10 cellular contexts compared by ENCODE assay signal in genomic region chr4:3384771-3385701, GRCh38. TPM values are rescaled to one million over a fixed set of nuclear protein-coding genes. Genes with fewer than 3 reads are reported as not detected.
DNase-seq lines count a peak whose midpoint lies in the region; ATAC-seq, FAIRE-seq and TF ChIP-seq lines count a peak whose summit lies in the region.
"Had no signal": no experiment of that assay in that cellular context is flagged by ENCODE, and none has a peak within 500 bp of the region (broad histone marks: within the 10 kb centered on the region; RNA-seq: fewer than 3 reads in every experiment).

No MANE protein-coding gene starts in this region.

- H3K9me1 ChIP-seq in IMR-90 (ENCODE audit: insufficient read depth, low read length) = no peaks in the 10 kb centered on the region; the same call in 1 of the 2 replicates

- H3K56ac ChIP-seq in IMR-90 (ENCODE audit: extremely low read depth, insufficient read depth, low read length) = no peak overlapping the region

- H4K20me1 ChIP-seq in IMR-90 (ENCODE audit: insufficient read depth, low read length) (peaks cover 6% of the 10 kb centered on the region), GM12878 (ENCODE audit: control insufficient read depth, insufficient read depth) (no peaks in the 10 kb centered on the region)

- H3K27ac ChIP-seq in IMR-90 (ENCODE audit: insufficient read depth, low read length) (no peak overlapping the region), GM12878 (ENCODE audit: control insufficient read depth, insufficient read depth) (no peak overlapping the region), small intestine (ENCODE audit: low read depth in 1 of 2, low read length in 1 of 2) (peak overlapping the region; percentile 45 to 80)

- ATAC-seq in IMR-90 (ENCODE audit: low read depth) (no peak), GM12878 (no peak), left colon (peak; percentile 55), HG03175 (IDR thresholded peaks at IDR 0.05; ENCODE audit: unreplicated experiment) (no peak), HG02798 (IDR thresholded peaks at IDR 0.05; ENCODE audit: poor library complexity, unreplicated experiment) (no peak)

- intact Hi-C loops in IMR-90 (cut with micrococcal nuclease) = no loop called here
- intact Hi-C loops in GM12878 (cut with micrococcal nuclease; ENCODE audit: unreplicated experiment) = no loop called here
- intact Hi-C loops in left colon (cut with DNase I, micrococcal nuclease) = no loop called here

- H3K27me3 ChIP-seq in IMR-90 (ENCODE audit: control insufficient read depth, insufficient read depth, low read length) (no peaks in the 10 kb centered on the region), GM12878 (replicated peaks in 1 of 2; ENCODE audit: control insufficient read depth in 2 of 2, insufficient read depth in 2 of 2, low read length in 1 of 2) (no peaks in the 10 kb centered on the region), small intestine (ENCODE audit: control insufficient read depth in 2 of 2, insufficient read depth in 2 of 2, low read length in 2 of 2) (no peaks in the 10 kb centered on the region)

- TF ChIP-seq CTCF in IMR-90 (conservative IDR thresholded peaks at IDR 0.05; ENCODE audit: low read depth, low read length) (no peak), GM12878 (IDR thresholded peaks at IDR 0.05 in 2 of 3, conservative IDR thresholded peaks at IDR 0.05 in 1 of 3; ENCODE audit: control insufficient read depth in 2 of 3, extremely low read depth in 1 of 3, insufficient read depth in 1 of 3, low read depth in 3 of 3, low read length in 3 of 3) (no peak)

- TF ChIP-seq EP300 in GM12878 (IDR thresholded peaks at IDR 0.05; ENCODE audit: borderline replicate concordance in 1 of 2, control insufficient read depth in 1 of 2, low read depth in 2 of 2, low read length in 2 of 2) = no peak

- DNase-seq in IMR-90 (no peak), GM12878 (ENCODE audit: low read depth, low spot score) (no peak), left colon (no peak), small intestine (peak; percentile 67), SHP77 (lab: John Stamatoyannopoulos, UW) (no peak), NCI-H82 treated with DMSO at 0.1 percent for 48 hours (lab: John Stamatoyannopoulos, UW; ENCODE audit: unreplicated experiment) (no peak)
- DNase-seq: NCI-H69 had no signal

- H3K4me2 ChIP-seq in IMR-90 (ENCODE audit: low read depth, low read length) = no peak overlapping the region
- H3K4me2 ChIP-seq in GM12878 (ENCODE audit: control insufficient read depth, insufficient read depth) = no peak overlapping the region

- H3K36me3 ChIP-seq in IMR-90 (ENCODE audit: control insufficient read depth, insufficient read depth, low read length) (no peaks in the 10 kb centered on the region), GM12878 (ENCODE audit: control insufficient read depth in 2 of 2, insufficient read depth in 2 of 2, low read length in 1 of 2) (no peaks in the 10 kb centered on the region), small intestine (ENCODE audit: control insufficient read depth in 2 of 2, insufficient read depth in 2 of 2, low read length in 2 of 2) (no peaks in the 10 kb centered on the region)

- H2BK120ac ChIP-seq in IMR-90 (ENCODE audit: low read depth, low read length) = no peak overlapping the region

- dilution Hi-C loops in IMR-90 (cut with HindIII; ENCODE audit: low sequenced_read_pairs, unreplicated experiment) = no loop called here

- SMC1A ChIA-PET in GM12878 (lab: Charles Lee; ENCODE audit: uncharacterized antibody, unreplicated experiment) = no interaction called here

- H2AK9ac ChIP-seq in IMR-90 (replicated peaks; ENCODE audit: low read depth, low read length, poor library complexity) = no peak overlapping the region

- WGBS in IMR-90 (ENCODE audit: extremely low coverage in 2 of 2, insufficient read length in 1 of 2), 2 experiments = 82% methylated on average over 29 of the region's 35 CpGs; no CpG with 5 or more reads in 1 of the 2 experiments
- 76% methylated on average over 34 of the region's 35 CpGs for WGBS in GM12878 (ENCODE audit: insufficient coverage, insufficient replicate concordance, low lambda C conversion rate, missing lambda C conversion rate)
- WGBS in small intestine, 3 donors = 36 to 53% (median 53%) methylated on average over 34 to 35 of the region's 35 CpGs

- CTCF ChIA-PET in IMR-90 (lab: Yijun Ruan, JAX) (no interaction called here), GM12878 (lab: Yijun Ruan, JAX) (no interaction called here)

- peaks cover 0 to 24% of the 10 kb centered on the region in 2 experiments; a peak in 2 of 4 replicates for H3K79me1 ChIP-seq in IMR-90 (ENCODE audit: low read depth in 1 of 2, low read length in 2 of 2)

- H3K9me3 ChIP-seq in IMR-90 (ENCODE audit: control insufficient read depth, insufficient read depth, low read length) = peaks cover 6% of the 10 kb centered on the region
- H3K9me3 ChIP-seq in GM12878 (replicated peaks; ENCODE audit: control insufficient read depth, insufficient read depth, low read length) = peaks cover 8% of the 10 kb centered on the region; the same call in 2 of the 3 replicates
- no peaks in the 10 kb centered on the region for H3K9me3 ChIP-seq in small intestine (ENCODE audit: control insufficient read depth, low read depth)

- no peak overlapping the region for H2BK5ac ChIP-seq in IMR-90 (ENCODE audit: low read depth, low read length, poor library complexity, severe bottlenecking)

- H3K79me2 ChIP-seq in GM12878 (ENCODE audit: control insufficient read depth, insufficient read depth, low read length) = no peaks in the 10 kb centered on the region

- H3K4me3 ChIP-seq in IMR-90 (ENCODE audit: insufficient read depth, low read depth, low read length) (no peak overlapping the region), GM12878 (no peak overlapping the region), small intestine (ENCODE audit: low read depth in 1 of 2, low read length in 2 of 2) (peak overlapping the region in 1 of 2 donors; percentile 38)

- peak overlapping the region; percentile 22; the same call in 1 of the 2 replicates for H3K4ac ChIP-seq in IMR-90 (ENCODE audit: low read depth, low read length)

- H2AFZ ChIP-seq in IMR-90 (replicated peaks; ENCODE audit: low read length, poor library complexity) (peak overlapping the region; percentile 10), GM12878 (ENCODE audit: control insufficient read depth, low read depth, low read length) (peak overlapping the region; percentile 49)

- no peak for FAIRE-seq in GM12878 (lab: Jason Lieb, UNC)
- no peak for FAIRE-seq in small intestine (lab: Jason Lieb, UNC)

- H4K5ac ChIP-seq in IMR-90 (ENCODE audit: low read depth, low read length) = no peak overlapping the region

- POLR2A ChIA-PET in IMR-90 (lab: Charles Lee; ENCODE audit: unreplicated experiment) = no interaction called here
- POLR2A ChIA-PET in GM12878 (lab: Charles Lee) = no interaction called here

- no peak overlapping the region for H2BK20ac ChIP-seq in IMR-90 (ENCODE audit: low read depth, low read length)

- no peak for TF ChIP-seq RAD21 in IMR-90 (IDR thresholded peaks at IDR 0.05; ENCODE audit: low read length)
- no peak for TF ChIP-seq RAD21 in GM12878 (IDR thresholded peaks at IDR 0.05; ENCODE audit: insufficient read depth, low read depth, low read length)

- H3K9ac ChIP-seq in IMR-90 (ENCODE audit: low read depth, low read length) (no peak overlapping the region), GM12878 (ENCODE audit: control insufficient read depth, insufficient read depth, low read length) (no peak overlapping the region)

- no peak overlapping the region for H2BK15ac ChIP-seq in IMR-90 (ENCODE audit: low read depth, low read length)

- H3K14ac ChIP-seq in IMR-90 (replicated peaks; ENCODE audit: low read depth, low read length) = no peak overlapping the region

- BruUV-seq in IMR-90 (replicated peaks; lab: Mats Ljungman, UMichigan) (no TSS peak), GM12878 (replicated peaks; lab: Mats Ljungman, UMichigan) (no TSS peak)

- in situ Hi-C loops in IMR-90 (cut with MboI; ENCODE audit: low sequenced_read_pairs) (no loop called here), GM12878 (cut with MboI) (no loop called here)

- H4K91ac ChIP-seq in IMR-90 (ENCODE audit: insufficient read depth, low read depth, low read length) = no peak overlapping the region

- H3K18ac ChIP-seq in IMR-90 (ENCODE audit: low read depth, low read length) = no peak overlapping the region

- peak overlapping the region in 1 of 2 experiments; percentile 5; a peak in 1 of 4 replicates for H4K8ac ChIP-seq in IMR-90 (ENCODE audit: low read depth in 2 of 2, low read length in 2 of 2)

- no peak overlapping the region for H3K23ac ChIP-seq in IMR-90 (ENCODE audit: low read depth, low read length)

- RAD21 ChIA-PET in GM12878 (lab: Charles Lee; ENCODE audit: unreplicated experiment) = no interaction called here

- peaks cover 19% of the 10 kb centered on the region for H3K4me1 ChIP-seq in IMR-90 (ENCODE audit: control insufficient read depth, insufficient read depth, low read length)
- peaks cover 21% of the 10 kb centered on the region for H3K4me1 ChIP-seq in GM12878 (ENCODE audit: control insufficient read depth, insufficient read depth, low read length)
- no peaks in the 10 kb centered on the region for H3K4me1 ChIP-seq in small intestine (ENCODE audit: control insufficient read depth in 2 of 2, insufficient read depth in 1 of 2, low read depth in 1 of 2, low read length in 1 of 2)

- TF ChIP-seq POLR2A in IMR-90 (IDR thresholded peaks at IDR 0.05; ENCODE audit: low read depth, low read length) (no peak), GM12878 (IDR thresholded peaks at IDR 0.05; ENCODE audit: low read depth, low read length) (no peak; the same call in 1 of the 2 replicates)

- no peak overlapping the region; the same call in 1 of the 2 replicates for H2AK5ac ChIP-seq in IMR-90 (ENCODE audit: low read depth, low read length)

RNA-seq across cellular contexts. Expression of gene HGFAC, which starts 56.7 kb away (rescaled TPM):
- not detected in 2 replicates for total RNA-seq in IMR-90 (2012; rRNA removed)
- 0.05 and 0.23 TPM in 2 replicates for polyA plus RNA-seq in IMR-90 (2012; rRNA removed)
- 0.10 TPM in 1 of 2 replicates, not detected in the other for polyA plus RNA-seq in IMR-90 (2012; cell fraction: cytosol; rRNA removed)
- 1.0 and 3.0 TPM in 2 replicates for polyA plus RNA-seq in IMR-90 (2012; cell fraction: nucleus; rRNA removed; ENCODE audit: low replicate concordance)
- total RNA-seq in GM12878 (2013; cell fraction: nucleolus; rRNA removed) = not detected in 2 replicates
- total RNA-seq in GM12878 (2014; rRNA removed) = not detected in 2 replicates
- not detected in 2 replicates for total RNA-seq in GM12878 (2014; rRNA removed; fragmentation: Illumina TruSeq; extraction: Trizol)
- total RNA-seq in GM12878 (2021) = 0.38 TPM in 1 of 2 replicates, not detected in the other
- polyA plus RNA-seq in GM12878 (2011; ENCODE audit: low read depth) = not detected
- not detected in 2 replicates for polyA plus RNA-seq in GM12878 (2011; rRNA removed)
- polyA plus RNA-seq in GM12878 (2011; cell fraction: cytosol; rRNA removed) = not detected in 2 replicates
- not detected in 2 replicates for polyA plus RNA-seq in GM12878 (2011; cell fraction: nucleus; rRNA removed)
- polyA plus RNA-seq in GM12878 (2012) = not detected in 2 replicates
- polyA plus RNA-seq in GM12878 (2014; fragmentation: Illumina TruSeq; extraction: Trizol) = not detected in 2 replicates
- not detected for polyA plus RNA-seq in GM12878 (2014; fragmentation: Nextera tagmentation; extraction: Ambion mirVana)
- not detected in 2 replicates for polyA plus RNA-seq in GM12878 (2014; rRNA removed)
- polyA plus RNA-seq in GM12878 (2016; fragmentation: Nextera tagmentation; extraction: Ambion mirVana) = not detected
- not detected in 2 replicates for polyA minus RNA-seq in GM12878 (2011; rRNA and poly(A)+ RNA removed)
- polyA minus RNA-seq in GM12878 (2011; cell fraction: cytosol; rRNA and poly(A)+ RNA removed) = not detected in 2 replicates
- not detected in 2 replicates for polyA minus RNA-seq in GM12878 (2011; cell fraction: nucleus; rRNA and poly(A)+ RNA removed)
- not detected for total RNA-seq in left colon
- polyA plus RNA-seq in small intestine = under 1 TPM in 1 of 3 donors, not detected in 2; 0.21 TPM
- total RNA-seq: kidney epithelial cell had no signal

Comparison
In these comparisons a context has a peak if more than half of its experiments do, and no peak if none do; other contexts are left out.
1. H3K27ac ChIP-seq: peak in small intestine (2 of 2); none in IMR-90 (single experiment) and GM12878 (single experiment).